In the genomic region with DNA sequence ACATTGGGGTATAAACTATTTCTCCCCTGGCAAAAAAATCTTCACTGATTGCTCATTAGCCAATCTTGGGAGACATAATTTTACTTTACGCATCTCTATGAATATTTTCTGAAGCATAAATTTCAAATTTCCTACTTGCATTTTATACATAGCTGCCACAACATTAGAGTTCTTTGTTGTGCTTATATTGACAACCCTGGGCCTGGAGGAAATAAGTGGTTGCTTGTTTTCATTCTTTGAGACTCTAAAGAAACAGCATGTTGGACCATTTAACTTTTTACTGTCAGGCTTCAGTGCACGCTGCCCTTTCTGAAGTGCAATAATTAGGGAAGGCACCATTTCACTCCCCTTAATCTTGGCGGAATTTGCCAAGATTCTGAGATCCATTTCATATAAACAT, we compare ENCODE assay signal across 17 cellular contexts.
DNase-seq lines count a peak whose midpoint lies in the region; TF ChIP-seq lines count a peak whose summit lies in the region.
"Had no signal": no experiment of that assay in that cellular context is flagged by ENCODE, and none has a peak within 500 bp of the region (broad histone marks: within the 10 kb centered on the region; RNA-seq: fewer than 3 reads in every experiment).

No MANE protein-coding gene starts in this region.

- H3K36me3 ChIP-seq in neural progenitor cell, result no peaks in the 10 kb centered on the region
- no peaks in the 10 kb centered on the region for H3K36me3 ChIP-seq in stomach

- H3K27ac ChIP-seq in H9 (ENCODE audit: insufficient read length, low read depth, low read length) (no peak overlapping the region), neural progenitor cell (no peak overlapping the region), stomach (no peak overlapping the region)
- H3K27ac ChIP-seq: C4-2B had no signal

- no peak overlapping the region for H3K9ac ChIP-seq in H9 (ENCODE audit: extremely low read depth, insufficient read length, low read length)
- no peak overlapping the region for H3K9ac ChIP-seq in neural progenitor cell

- no peak overlapping the region for H3K18ac ChIP-seq in H9 (ENCODE audit: insufficient read length, low read depth, low read length)

- no peak for DNase-seq in H9
- peak; percentile 70 for DNase-seq in SK-MEL-5 (ENCODE audit: low read depth, low spot score)
- DNase-seq in neural progenitor cell (ENCODE audit: low spot score), result no peak
- no peak for DNase-seq in 8988T
- DNase-seq in NCI-H2107 (lab: John Stamatoyannopoulos, UW), result no peak
- no peak for DNase-seq in stomach
- DNase-seq: ACHN; AML-193; Caco-2; CD4-positive, alpha-beta T cell; DMS153; DMS79; GDM1; HCEC 1CT; KBM-7 had no signal

- no peak for TF ChIP-seq POLR2A in stomach (IDR thresholded peaks at IDR 0.05)

- H3K4me3 Mint-ChIP-seq in H9, result no peak overlapping the region
- H3K4me3 Mint-ChIP-seq in neural progenitor cell, result no peak overlapping the region
- H3K4me3 Mint-ChIP-seq: CD4-positive, alpha-beta T cell; IgD-negative memory B cell had no signal

- H3K4me3 ChIP-seq in neural progenitor cell, result no peak overlapping the region
- H3K4me3 ChIP-seq in stomach, result no peak overlapping the region

- H3K27me3 Mint-ChIP-seq in H9 (ENCODE audit: low read depth) (no peaks in the 10 kb centered on the region), neural progenitor cell (ENCODE audit: insufficient read depth, low read depth) (no peaks in the 10 kb centered on the region)
- H3K27me3 Mint-ChIP-seq: CD4-positive, alpha-beta T cell; IgD-negative memory B cell had no signal

- H4K5ac ChIP-seq in H9 (ENCODE audit: insufficient read length, low read depth, low read length), result no peak overlapping the region

- no peaks in the 10 kb centered on the region for H3K27me3 ChIP-seq in H9 (ENCODE audit: insufficient read depth, low read length)
- no peaks in the 10 kb centered on the region for H3K27me3 ChIP-seq in neural progenitor cell
- H3K27me3 ChIP-seq in stomach, result no peaks in the 10 kb centered on the region

- H3K14ac ChIP-seq in H9 (ENCODE audit: insufficient read depth, low read length), result no peak overlapping the region

- H3K9me3 Mint-ChIP-seq in H9 (no peaks in the 10 kb centered on the region), neural progenitor cell (no peaks in the 10 kb centered on the region)
- H3K9me3 Mint-ChIP-seq: CD4-positive, alpha-beta T cell had no signal

- no peak overlapping the region for H2BK5ac ChIP-seq in H9 (ENCODE audit: insufficient read length, low read length)

- H3K23me2 ChIP-seq in H9 (ENCODE audit: insufficient read length, low read depth, low read length, poor library complexity, severe bottlenecking), result no peaks in the 10 kb centered on the region

- TF ChIP-seq EP300 in stomach (IDR thresholded peaks at IDR 0.05), result no peak

- H4K20me1 ChIP-seq in H9 (ENCODE audit: control insufficient read depth, insufficient read depth, insufficient read length) (no peaks in the 10 kb centered on the region), neural progenitor cell (ENCODE audit: low read depth) (no peaks in the 10 kb centered on the region)

- H3K36me3 Mint-ChIP-seq in H9 (ENCODE audit: insufficient read depth in 1 of 3, low read depth in 3 of 3) (no peaks in the 10 kb centered on the region), neural progenitor cell (no peaks in the 10 kb centered on the region)
- H3K36me3 Mint-ChIP-seq: IgD-negative memory B cell had no signal

- H3T11ph ChIP-seq in H9 (ENCODE audit: low read length), result no peak overlapping the region

- TF ChIP-seq CTCF in H9 (conservative IDR thresholded peaks at IDR 0.05) (no peak), neural progenitor cell (IDR thresholded peaks at IDR 0.05) (no peak), stomach (IDR thresholded peaks at IDR 0.05) (no peak)

- no CpG with 5 or more reads among the region's 3 CpGs for WGBS in H9 (ENCODE audit: extremely low coverage, insufficient read length, low lambda C conversion rate)
- 66 to 90% (median 83%) methylated on average over 3 of the region's 3 CpGs for WGBS in stomach, 5 donors

- H3K9me3 ChIP-seq in H9 (ENCODE audit: control insufficient read depth, low read depth, low read length), result no peaks in the 10 kb centered on the region
- no peaks in the 10 kb centered on the region for H3K9me3 ChIP-seq in neural progenitor cell (ENCODE audit: low read depth)
- H3K9me3 ChIP-seq in stomach, result no peaks in the 10 kb centered on the region
- H3K9me3 ChIP-seq: Caco-2 had no signal

- H4K91ac ChIP-seq in H9 (ENCODE audit: insufficient read length, low read depth, low read length), result no peak overlapping the region

- H3K4me2 ChIP-seq in H9 (ENCODE audit: insufficient read depth, insufficient read length, low read length) (no peak overlapping the region), neural progenitor cell (no peak overlapping the region)

- no peak overlapping the region for H3K23ac ChIP-seq in H9 (ENCODE audit: insufficient read length, low read depth, low read length)

- no peak overlapping the region for H3K4ac ChIP-seq in H9 (ENCODE audit: low read depth, low read length)

- H2AK5ac ChIP-seq in H9 (ENCODE audit: insufficient read length, low read length), result no peak overlapping the region

- no peak overlapping the region for H3K56ac ChIP-seq in H9 (ENCODE audit: insufficient read length, low read depth, low read length)

- H3K79me1 ChIP-seq in H9 (ENCODE audit: insufficient read depth, low read depth, low read length, poor library complexity, severe bottlenecking), result no peaks in the 10 kb centered on the region

- intact Hi-C loops in stomach (cut with DNase I; ENCODE audit: low total_unique reads), result no loop called here

- H2BK120ac ChIP-seq in H9 (ENCODE audit: low read depth, low read length, poor library complexity, severe bottlenecking), result no peak overlapping the region

- H3F3A ChIP-seq in neural progenitor cell (ENCODE audit: low read depth), result no peaks in the 10 kb centered on the region

- H2BK12ac ChIP-seq in H9 (ENCODE audit: insufficient read length, low read depth, low read length), result no peak overlapping the region

- no peak overlapping the region for H2BK15ac ChIP-seq in H9 (ENCODE audit: low read depth, low read length)

- peak overlapping the region in 2 of 3 experiments; percentile 39 to 62; a peak in 2 of 7 replicates for H3K27ac Mint-ChIP-seq in H9
- no peak overlapping the region for H3K27ac Mint-ChIP-seq in neural progenitor cell
- H3K27ac Mint-ChIP-seq: CD4-positive, alpha-beta T cell; IgD-negative memory B cell had no signal

- in situ Hi-C loops in SK-MEL-5 (cut with HindIII; ENCODE audit: low pct_unique_long_range_greater_than_20kb, low sequenced_read_pairs), result no loop called here

- H2BK20ac ChIP-seq in H9 (ENCODE audit: low read depth, low read length, poor library complexity, severe bottlenecking), result no peak overlapping the region

- H2AFZ ChIP-seq in H9 (ENCODE audit: low read length) (no peak overlapping the region), neural progenitor cell (replicated peaks) (peak overlapping the region; percentile 31)

- H4K8ac ChIP-seq in H9 (replicated peaks; ENCODE audit: insufficient read length, low read depth, low read length), result no peak overlapping the region

- H3K79me2 ChIP-seq in H9 (ENCODE audit: insufficient read depth, low read length), result no peaks in the 10 kb centered on the region
- no peaks in the 10 kb centered on the region for H3K79me2 ChIP-seq in neural progenitor cell (ENCODE audit: low read depth)

- H3K4me1 ChIP-seq in H9 (ENCODE audit: insufficient read depth, low read length) (no peaks in the 10 kb centered on the region), neural progenitor cell (no peaks in the 10 kb centered on the region), stomach (no peaks in the 10 kb centered on the region)
- H3K4me1 ChIP-seq: Caco-2 had no signal

- H3K4me1 Mint-ChIP-seq in H9, result peaks cover 2 to 3% of the 10 kb centered on the region in 2 experiments; a peak in 1 of 4 replicates
- H3K4me1 Mint-ChIP-seq in neural progenitor cell, result peaks cover 2% of the 10 kb centered on the region
- H3K4me1 Mint-ChIP-seq: IgD-negative memory B cell had no signal
